Comparison of ENCODE assay signal across 1 cellular context in genomic region chr17:46191332-46192210, GRCh38.
A peak's percentile ranks its signal among the peaks of the same experiment; 100 is the strongest.
TF ChIP-seq lines count a peak whose summit lies in the region.

No MANE protein-coding gene starts in this region.

TF ChIP-seq in K562, 482 proteins besides CTCF, POLR2A, EP300 and RAD21 (continued from another document and continues in another):
- peak; percentile 57; the same call in 1 of the 2 replicates for TF ChIP-seq ATF3 (IDR thresholded peaks at IDR 0.05)
- TF ChIP-seq ATF3 (CRISPR knock-in tag; conservative IDR thresholded peaks at IDR 0.05) = no peak
- TF ChIP-seq MITF (IDR thresholded peaks at IDR 0.05) = no peak
- no peak; the same call in none of the 2 replicates for TF ChIP-seq LEF1 (IDR thresholded peaks at IDR 0.05)
- peak; percentile 89 for TF ChIP-seq USF1 (CRISPR knock-in tag; IDR thresholded peaks at IDR 0.05)
- no peak for TF ChIP-seq ZNF165 (CRISPR knock-in tag; IDR thresholded peaks at IDR 0.05; ENCODE audit: borderline replicate concordance)
- TF ChIP-seq GABPB1 (CRISPR knock-in tag; IDR thresholded peaks at IDR 0.05) = no peak
- no peak for TF ChIP-seq IFI16 (CRISPR knock-in tag; IDR thresholded peaks at IDR 0.05)
- TF ChIP-seq NFIC (IDR thresholded peaks at IDR 0.05) = 0 out of 2 replicates have a peak, but pooled peaks have one; percentile 30
- no peak for TF ChIP-seq ZHX1 (conservative IDR thresholded peaks at IDR 0.05; ENCODE audit: low read length)
- TF ChIP-seq TFAP4 (CRISPR knock-in tag; IDR thresholded peaks at IDR 0.05; ENCODE audit: borderline replicate concordance) = no peak
- no peak for TF ChIP-seq CCNT2 (IDR thresholded peaks at IDR 0.05; ENCODE audit: borderline replicate concordance, extremely low read depth, insufficient read length, low read depth, low read length)
- no peak for TF ChIP-seq DACH1 (IDR thresholded peaks at IDR 0.05; ENCODE audit: partially characterized antibody)
- TF ChIP-seq KAT7 (CRISPR knock-in tag; IDR thresholded peaks at IDR 0.05; ENCODE audit: borderline replicate concordance) = no peak
- TF ChIP-seq KLF10 (CRISPR knock-in tag; IDR thresholded peaks at IDR 0.05) = no peak
- no peak for TF ChIP-seq CBFA2T3 (IDR thresholded peaks at IDR 0.05)
- no peak for TF ChIP-seq ZFP36 (IDR thresholded peaks at IDR 0.05; ENCODE audit: low read depth, low read length, partially characterized antibody)
- TF ChIP-seq AFF1 (IDR thresholded peaks at IDR 0.05; ENCODE audit: low read depth in 1 of 2, partially characterized antibody in 2 of 2) = no peak
- no peak for TF ChIP-seq HES1 (IDR thresholded peaks at IDR 0.05; ENCODE audit: low read depth)
- no peak for TF ChIP-seq ZC3H4 (CRISPR knock-in tag; IDR thresholded peaks at IDR 0.05; ENCODE audit: borderline replicate concordance)
- peak; percentile 14; the same call in 1 of the 2 replicates for TF ChIP-seq LCOR (CRISPR knock-in tag; IDR thresholded peaks at IDR 0.05)
- peak; percentile 92 for TF ChIP-seq RAD51 (IDR thresholded peaks at IDR 0.05; ENCODE audit: borderline replicate concordance, low read depth)
- TF ChIP-seq REST (CRISPR knock-in tag; IDR thresholded peaks at IDR 0.05; ENCODE audit: low read depth) = no peak
- TF ChIP-seq ZNF143 (CRISPR knock-in tag; IDR thresholded peaks at IDR 0.05) = no peak
- no peak for TF ChIP-seq ERF (CRISPR knock-in tag; IDR thresholded peaks at IDR 0.05)
- TF ChIP-seq CLOCK (CRISPR knock-in tag; IDR thresholded peaks at IDR 0.05; ENCODE audit: borderline replicate concordance) = no peak
- no peak for TF ChIP-seq CXXC5 (CRISPR knock-in tag; IDR thresholded peaks at IDR 0.05)
- no peak for TF ChIP-seq PBX2 (CRISPR knock-in tag; IDR thresholded peaks at IDR 0.05; ENCODE audit: low read depth)
- no peak for TF ChIP-seq PBX2 (tag; conservative IDR thresholded peaks at IDR 0.05; ENCODE audit: low read depth)
- TF ChIP-seq TOE1 (IDR thresholded peaks at IDR 0.05; ENCODE audit: borderline replicate concordance) = peak; percentile 75; the same call in 1 of the 2 replicates
- no peak for TF ChIP-seq TOE1 (CRISPR knock-in tag; IDR thresholded peaks at IDR 0.05; ENCODE audit: borderline replicate concordance, low read depth)
- TF ChIP-seq HLTF (IDR thresholded peaks at IDR 0.05) = no peak; the same call in 1 of the 2 replicates
- no peak for TF ChIP-seq TEAD2 (tag; IDR thresholded peaks at IDR 0.05)
- TF ChIP-seq POLR2H (tag; IDR thresholded peaks at IDR 0.05; ENCODE audit: low read depth) = peak; percentile 60; the same call in 1 of the 2 replicates
- no peak for TF ChIP-seq TARDBP (IDR thresholded peaks at IDR 0.05)
- TF ChIP-seq ZNF57 (CRISPR knock-in tag; IDR thresholded peaks at IDR 0.05) = no peak
- TF ChIP-seq ELF2 (CRISPR knock-in tag; IDR thresholded peaks at IDR 0.05) = no peak
